2 cellular contexts compared by ENCODE assay signal in the genomic region with DNA sequence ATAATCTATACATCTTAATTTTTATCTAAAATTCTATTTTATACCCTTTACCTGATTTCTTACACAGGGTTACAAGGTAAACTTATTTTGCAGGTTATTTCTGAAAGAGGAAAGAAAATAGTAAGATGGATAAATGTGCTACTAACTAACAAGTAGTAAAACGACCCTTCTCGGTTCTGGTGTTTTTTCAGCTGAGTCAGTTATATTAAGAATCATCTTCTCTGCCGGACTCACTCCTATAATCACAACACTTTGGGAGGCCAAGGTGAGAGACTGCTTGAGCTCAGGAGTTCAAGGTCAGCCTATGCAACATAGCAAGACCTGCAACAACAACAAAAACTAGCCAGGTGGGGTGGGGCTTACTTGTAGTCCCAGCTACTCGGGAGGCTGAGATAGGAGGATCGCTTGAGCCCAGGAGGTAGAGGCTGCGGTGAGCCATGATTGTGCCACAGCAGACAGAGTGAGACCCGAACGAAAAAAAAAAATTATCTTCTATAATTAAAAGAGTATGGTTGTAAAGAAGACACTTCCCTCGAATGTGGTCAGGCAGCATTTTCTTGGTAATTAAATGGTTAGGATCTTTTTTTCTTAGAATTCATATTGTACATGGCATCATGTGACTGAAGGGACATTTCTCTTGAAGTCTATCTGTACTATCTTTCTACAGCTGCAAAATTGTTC.
A peak's percentile ranks its signal among the peaks of the same experiment; 100 is the strongest.
TF ChIP-seq lines count a peak whose summit lies in the region.

No MANE protein-coding gene starts in this region.

TF ChIP-seq in HepG2, 621 proteins besides CTCF, POLR2A, EP300 and RAD21:
- no peak for TF ChIP-seq KLF9 (CRISPR knock-in tag; IDR thresholded peaks at IDR 0.05; ENCODE audit: low read depth)
- peak; percentile 65 for TF ChIP-seq MAFF (IDR thresholded peaks at IDR 0.05; ENCODE audit: low read depth, low read length)
- TF ChIP-seq THAP11 (CRISPR knock-in tag; IDR thresholded peaks at IDR 0.05), result no peak
- no peak for TF ChIP-seq U2AF1 (optimal IDR thresholded peaks at IDR 0.05; ENCODE audit: low read depth, low read length)
- no peak for TF ChIP-seq KLF13 (CRISPR knock-in tag; IDR thresholded peaks at IDR 0.05)
- TF ChIP-seq ZNF713 (CRISPR knock-in tag; IDR thresholded peaks at IDR 0.05), result no peak
- TF ChIP-seq, protein P1, sequence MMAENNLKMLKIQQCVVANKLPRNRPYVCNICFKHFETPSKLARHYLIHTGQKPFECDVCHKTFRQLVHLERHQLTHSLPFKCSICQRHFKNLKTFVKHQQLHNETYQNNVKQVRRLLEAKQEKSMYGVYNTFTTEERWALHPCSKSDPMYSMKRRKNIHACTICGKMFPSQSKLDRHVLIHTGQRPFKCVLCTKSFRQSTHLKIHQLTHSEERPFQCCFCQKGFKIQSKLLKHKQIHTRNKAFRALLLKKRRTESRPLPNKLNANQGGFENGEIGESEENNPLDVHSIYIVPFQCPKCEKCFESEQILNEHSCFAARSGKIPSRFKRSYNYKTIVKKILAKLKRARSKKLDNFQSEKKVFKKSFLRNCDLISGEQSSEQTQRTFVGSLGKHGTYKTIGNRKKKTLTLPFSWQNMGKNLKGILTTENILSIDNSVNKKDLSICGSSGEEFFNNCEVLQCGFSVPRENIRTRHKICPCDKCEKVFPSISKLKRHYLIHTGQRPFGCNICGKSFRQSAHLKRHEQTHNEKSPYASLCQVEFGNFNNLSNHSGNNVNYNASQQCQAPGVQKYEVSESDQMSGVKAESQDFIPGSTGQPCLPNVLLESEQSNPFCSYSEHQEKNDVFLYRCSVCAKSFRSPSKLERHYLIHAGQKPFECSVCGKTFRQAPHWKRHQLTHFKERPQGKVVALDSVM (CRISPR knock-in tag; IDR thresholded peaks at IDR 0.05), result peak; percentile 76; the same call in 1 of the 2 replicates
- TF ChIP-seq RARA (CRISPR knock-in tag; IDR thresholded peaks at IDR 0.05), result no peak
- TF ChIP-seq FOXK1 (CRISPR knock-in tag; IDR thresholded peaks at IDR 0.05; ENCODE audit: borderline replicate concordance, low read depth), result no peak
- TF ChIP-seq MAFK (conservative IDR thresholded peaks at IDR 0.05 in 1 of 2, IDR thresholded peaks at IDR 0.05 in 1 of 2; ENCODE audit: low read length in 2 of 2), result peak; percentile 72 to 78
- TF ChIP-seq, protein P2, sequence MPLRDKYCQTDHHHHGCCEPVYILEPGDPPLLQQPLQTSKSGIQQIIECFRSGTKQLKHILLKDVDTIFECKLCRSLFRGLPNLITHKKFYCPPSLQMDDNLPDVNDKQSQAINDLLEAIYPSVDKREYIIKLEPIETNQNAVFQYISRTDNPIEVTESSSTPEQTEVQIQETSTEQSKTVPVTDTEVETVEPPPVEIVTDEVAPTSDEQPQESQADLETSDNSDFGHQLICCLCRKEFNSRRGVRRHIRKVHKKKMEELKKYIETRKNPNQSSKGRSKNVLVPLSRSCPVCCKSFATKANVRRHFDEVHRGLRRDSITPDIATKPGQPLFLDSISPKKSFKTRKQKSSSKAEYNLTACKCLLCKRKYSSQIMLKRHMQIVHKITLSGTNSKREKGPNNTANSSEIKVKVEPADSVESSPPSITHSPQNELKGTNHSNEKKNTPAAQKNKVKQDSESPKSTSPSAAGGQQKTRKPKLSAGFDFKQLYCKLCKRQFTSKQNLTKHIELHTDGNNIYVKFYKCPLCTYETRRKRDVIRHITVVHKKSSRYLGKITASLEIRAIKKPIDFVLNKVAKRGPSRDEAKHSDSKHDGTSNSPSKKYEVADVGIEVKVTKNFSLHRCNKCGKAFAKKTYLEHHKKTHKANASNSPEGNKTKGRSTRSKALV (CRISPR knock-in tag; IDR thresholded peaks at IDR 0.05), result no peak

TF ChIP-seq in K562, 482 proteins besides CTCF, POLR2A, EP300 and RAD21:
- TF ChIP-seq ZNF224 (CRISPR knock-in tag; IDR thresholded peaks at IDR 0.05), result no peak
- TF ChIP-seq, protein P3, sequence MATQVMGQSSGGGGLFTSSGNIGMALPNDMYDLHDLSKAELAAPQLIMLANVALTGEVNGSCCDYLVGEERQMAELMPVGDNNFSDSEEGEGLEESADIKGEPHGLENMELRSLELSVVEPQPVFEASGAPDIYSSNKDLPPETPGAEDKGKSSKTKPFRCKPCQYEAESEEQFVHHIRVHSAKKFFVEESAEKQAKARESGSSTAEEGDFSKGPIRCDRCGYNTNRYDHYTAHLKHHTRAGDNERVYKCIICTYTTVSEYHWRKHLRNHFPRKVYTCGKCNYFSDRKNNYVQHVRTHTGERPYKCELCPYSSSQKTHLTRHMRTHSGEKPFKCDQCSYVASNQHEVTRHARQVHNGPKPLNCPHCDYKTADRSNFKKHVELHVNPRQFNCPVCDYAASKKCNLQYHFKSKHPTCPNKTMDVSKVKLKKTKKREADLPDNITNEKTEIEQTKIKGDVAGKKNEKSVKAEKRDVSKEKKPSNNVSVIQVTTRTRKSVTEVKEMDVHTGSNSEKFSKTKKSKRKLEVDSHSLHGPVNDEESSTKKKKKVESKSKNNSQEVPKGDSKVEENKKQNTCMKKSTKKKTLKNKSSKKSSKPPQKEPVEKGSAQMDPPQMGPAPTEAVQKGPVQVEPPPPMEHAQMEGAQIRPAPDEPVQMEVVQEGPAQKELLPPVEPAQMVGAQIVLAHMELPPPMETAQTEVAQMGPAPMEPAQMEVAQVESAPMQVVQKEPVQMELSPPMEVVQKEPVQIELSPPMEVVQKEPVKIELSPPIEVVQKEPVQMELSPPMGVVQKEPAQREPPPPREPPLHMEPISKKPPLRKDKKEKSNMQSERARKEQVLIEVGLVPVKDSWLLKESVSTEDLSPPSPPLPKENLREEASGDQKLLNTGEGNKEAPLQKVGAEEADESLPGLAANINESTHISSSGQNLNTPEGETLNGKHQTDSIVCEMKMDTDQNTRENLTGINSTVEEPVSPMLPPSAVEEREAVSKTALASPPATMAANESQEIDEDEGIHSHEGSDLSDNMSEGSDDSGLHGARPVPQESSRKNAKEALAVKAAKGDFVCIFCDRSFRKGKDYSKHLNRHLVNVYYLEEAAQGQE (CRISPR knock-in tag; IDR thresholded peaks at IDR 0.05; ENCODE audit: low read depth), result no peak
- no peak for TF ChIP-seq HDAC2 (IDR thresholded peaks at IDR 0.05)
- TF ChIP-seq KLF1 (tag; IDR thresholded peaks at IDR 0.05), result no peak
- no peak for TF ChIP-seq MEIS2 (IDR thresholded peaks at IDR 0.05; ENCODE audit: partially characterized antibody)
- no peak for TF ChIP-seq SMAD4 (CRISPR knock-in tag; conservative IDR thresholded peaks at IDR 0.05)
- no peak for TF ChIP-seq PTBP1 (IDR thresholded peaks at IDR 0.05; ENCODE audit: low read depth, low read length)
- TF ChIP-seq, protein P4, sequence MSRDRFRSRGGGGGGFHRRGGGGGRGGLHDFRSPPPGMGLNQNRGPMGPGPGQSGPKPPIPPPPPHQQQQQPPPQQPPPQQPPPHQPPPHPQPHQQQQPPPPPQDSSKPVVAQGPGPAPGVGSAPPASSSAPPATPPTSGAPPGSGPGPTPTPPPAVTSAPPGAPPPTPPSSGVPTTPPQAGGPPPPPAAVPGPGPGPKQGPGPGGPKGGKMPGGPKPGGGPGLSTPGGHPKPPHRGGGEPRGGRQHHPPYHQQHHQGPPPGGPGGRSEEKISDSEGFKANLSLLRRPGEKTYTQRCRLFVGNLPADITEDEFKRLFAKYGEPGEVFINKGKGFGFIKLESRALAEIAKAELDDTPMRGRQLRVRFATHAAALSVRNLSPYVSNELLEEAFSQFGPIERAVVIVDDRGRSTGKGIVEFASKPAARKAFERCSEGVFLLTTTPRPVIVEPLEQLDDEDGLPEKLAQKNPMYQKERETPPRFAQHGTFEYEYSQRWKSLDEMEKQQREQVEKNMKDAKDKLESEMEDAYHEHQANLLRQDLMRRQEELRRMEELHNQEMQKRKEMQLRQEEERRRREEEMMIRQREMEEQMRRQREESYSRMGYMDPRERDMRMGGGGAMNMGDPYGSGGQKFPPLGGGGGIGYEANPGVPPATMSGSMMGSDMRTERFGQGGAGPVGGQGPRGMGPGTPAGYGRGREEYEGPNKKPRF (IDR thresholded peaks at IDR 0.05; ENCODE audit: low read depth, low read length), result no peak
- TF ChIP-seq HMGN3 (IDR thresholded peaks at IDR 0.05; ENCODE audit: borderline replicate concordance, extremely low read depth, insufficient read length, low read depth, low read length), result no peak
- no peak for TF ChIP-seq KHSRP (IDR thresholded peaks at IDR 0.05)
- TF ChIP-seq ESRRB (CRISPR knock-in tag; IDR thresholded peaks at IDR 0.05; ENCODE audit: borderline replicate concordance), result no peak
- TF ChIP-seq, protein P5, sequence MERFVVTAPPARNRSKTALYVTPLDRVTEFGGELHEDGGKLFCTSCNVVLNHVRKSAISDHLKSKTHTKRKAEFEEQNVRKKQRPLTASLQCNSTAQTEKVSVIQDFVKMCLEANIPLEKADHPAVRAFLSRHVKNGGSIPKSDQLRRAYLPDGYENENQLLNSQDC (CRISPR knock-in tag; IDR thresholded peaks at IDR 0.05), result no peak
- TF ChIP-seq MAFF (IDR thresholded peaks at IDR 0.05; ENCODE audit: low read length), result peak; percentile 36; the same call in 1 of the 2 replicates
- no peak for TF ChIP-seq ZNF274 (IDR thresholded peaks at IDR 0.05; ENCODE audit: borderline replicate concordance, low read depth, low read length)
- no peak for TF ChIP-seq MYNN (IDR thresholded peaks at IDR 0.05)
- no peak for TF ChIP-seq MYNN (CRISPR knock-in tag; IDR thresholded peaks at IDR 0.05)
- TF ChIP-seq ZNF316 (IDR thresholded peaks at IDR 0.05), result peak; percentile 62
- 0 out of 2 replicates have a peak, but pooled peaks have one; percentile 11 for TF ChIP-seq MAFK (IDR thresholded peaks at IDR 0.05; ENCODE audit: low read length)
- TF ChIP-seq, protein P6, sequence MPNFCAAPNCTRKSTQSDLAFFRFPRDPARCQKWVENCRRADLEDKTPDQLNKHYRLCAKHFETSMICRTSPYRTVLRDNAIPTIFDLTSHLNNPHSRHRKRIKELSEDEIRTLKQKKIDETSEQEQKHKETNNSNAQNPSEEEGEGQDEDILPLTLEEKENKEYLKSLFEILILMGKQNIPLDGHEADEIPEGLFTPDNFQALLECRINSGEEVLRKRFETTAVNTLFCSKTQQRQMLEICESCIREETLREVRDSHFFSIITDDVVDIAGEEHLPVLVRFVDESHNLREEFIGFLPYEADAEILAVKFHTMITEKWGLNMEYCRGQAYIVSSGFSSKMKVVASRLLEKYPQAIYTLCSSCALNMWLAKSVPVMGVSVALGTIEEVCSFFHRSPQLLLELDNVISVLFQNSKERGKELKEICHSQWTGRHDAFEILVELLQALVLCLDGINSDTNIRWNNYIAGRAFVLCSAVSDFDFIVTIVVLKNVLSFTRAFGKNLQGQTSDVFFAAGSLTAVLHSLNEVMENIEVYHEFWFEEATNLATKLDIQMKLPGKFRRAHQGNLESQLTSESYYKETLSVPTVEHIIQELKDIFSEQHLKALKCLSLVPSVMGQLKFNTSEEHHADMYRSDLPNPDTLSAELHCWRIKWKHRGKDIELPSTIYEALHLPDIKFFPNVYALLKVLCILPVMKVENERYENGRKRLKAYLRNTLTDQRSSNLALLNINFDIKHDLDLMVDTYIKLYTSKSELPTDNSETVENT (CRISPR knock-in tag; IDR thresholded peaks at IDR 0.05), result no peak
- TF ChIP-seq L3MBTL2 (IDR thresholded peaks at IDR 0.05), result no peak
- TF ChIP-seq MEF2D (tag; conservative IDR thresholded peaks at IDR 0.05; ENCODE audit: low read depth), result no peak
- no peak for TF ChIP-seq ZKSCAN1 (IDR thresholded peaks at IDR 0.05; ENCODE audit: low read depth, low read length)
- 0 out of 2 replicates have a peak, but pooled peaks have one; percentile 10 for TF ChIP-seq MAFG (tag; conservative IDR thresholded peaks at IDR 0.05)
- no peak for TF ChIP-seq FOXA3 (CRISPR knock-in tag; conservative IDR thresholded peaks at IDR 0.05 in 1 of 2, IDR thresholded peaks at IDR 0.05 in 1 of 2)
- TF ChIP-seq, protein P7, sequence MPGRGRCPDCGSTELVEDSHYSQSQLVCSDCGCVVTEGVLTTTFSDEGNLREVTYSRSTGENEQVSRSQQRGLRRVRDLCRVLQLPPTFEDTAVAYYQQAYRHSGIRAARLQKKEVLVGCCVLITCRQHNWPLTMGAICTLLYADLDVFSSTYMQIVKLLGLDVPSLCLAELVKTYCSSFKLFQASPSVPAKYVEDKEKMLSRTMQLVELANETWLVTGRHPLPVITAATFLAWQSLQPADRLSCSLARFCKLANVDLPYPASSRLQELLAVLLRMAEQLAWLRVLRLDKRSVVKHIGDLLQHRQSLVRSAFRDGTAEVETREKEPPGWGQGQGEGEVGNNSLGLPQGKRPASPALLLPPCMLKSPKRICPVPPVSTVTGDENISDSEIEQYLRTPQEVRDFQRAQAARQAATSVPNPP (IDR thresholded peaks at IDR 0.05; ENCODE audit: borderline replicate concordance, insufficient read depth, insufficient read length), result no peak
- peak; percentile 34; the same call in 1 of the 2 replicates for TF ChIP-seq C11orf30 (IDR thresholded peaks at IDR 0.05; ENCODE audit: low read depth)
